In genomic region chr19:35248310-35249145, GRCh38 we compare ENCODE assay signal across 8 cellular contexts. TPM values are rescaled to one million over a fixed set of nuclear protein-coding genes. Genes with fewer than 3 reads are reported as not detected.
DNase-seq lines count a peak whose midpoint lies in the region; ATAC-seq, FAIRE-seq and TF ChIP-seq lines count a peak whose summit lies in the region.

LSR (plus strand) TSS chr19:35249002; CDS start chr19:35249023, 21 bp downstream.

- H3K4me1 Mint-ChIP-seq in CD14-positive monocyte (peaks cover 31% of the 10 kb centered on the region), astrocyte (ENCODE audit: low read depth, unreplicated experiment) (peaks cover 2% of the 10 kb centered on the region)

- H3K4me2 ChIP-seq in astrocyte (ENCODE audit: low read length) = no peak within 1 kb of the TSS

- peaks cover 47 to 57% (median 48%) of the 10 kb centered on the region in 3 donors for H3K27me3 Mint-ChIP-seq in CD14-positive monocyte (ENCODE audit: low read depth in 3 of 3)
- peaks cover 24% of the 10 kb centered on the region for H3K27me3 Mint-ChIP-seq in astrocyte (ENCODE audit: low read depth, unreplicated experiment)

- ATAC-seq in GM19455 (IDR thresholded peaks at IDR 0.05; ENCODE audit: unreplicated experiment) (peak; percentile 82), HG03571 (IDR thresholded peaks at IDR 0.05; ENCODE audit: unreplicated experiment) (peak; percentile 76), left colon (peak; percentile 89), SK-N-SH treated with all-trans-retinoic acid at 6 μM for 48 hours (no peak; the same call in 2 of the 3 replicates)

- H3K9ac ChIP-seq in astrocyte (ENCODE audit: low read length) = no peak within 1 kb of the TSS

- no peaks in the 10 kb centered on the region for H3K79me2 ChIP-seq in astrocyte (ENCODE audit: insufficient read depth, low read length)

- no peaks in the 10 kb centered on the region for H3K4me1 ChIP-seq in astrocyte (ENCODE audit: insufficient read depth, low read length)

- no peak for FAIRE-seq in astrocyte (lab: Jason Lieb, UNC)

- H3K4me3 Mint-ChIP-seq in CD14-positive monocyte = peak within 1 kb of the TSS; percentile 65 to 89
- peak within 1 kb of the TSS; percentile 85 for H3K4me3 Mint-ChIP-seq in astrocyte (ENCODE audit: unreplicated experiment)

- H3K9me3 ChIP-seq in astrocyte (ENCODE audit: insufficient read depth, low read depth, low read length) = no peaks in the 10 kb centered on the region

- H3K9me3 Mint-ChIP-seq in CD14-positive monocyte = peaks cover 6 to 28% (median 21%) of the 10 kb centered on the region in 7 donors
- peaks cover 3% of the 10 kb centered on the region for H3K9me3 Mint-ChIP-seq in astrocyte (ENCODE audit: unreplicated experiment)

- no peaks in the 10 kb centered on the region for H4K20me1 ChIP-seq in astrocyte (ENCODE audit: insufficient read depth, low read length)

- no peaks in the 10 kb centered on the region for H3K36me3 ChIP-seq in astrocyte (ENCODE audit: insufficient read depth, low read length)

- TF ChIP-seq CTCF in CD14-positive monocyte (IDR thresholded peaks at IDR 0.05) (no peak), astrocyte (IDR thresholded peaks at IDR 0.05; ENCODE audit: insufficient read depth, low read depth, low read length) (no peak)

- no peak within 1 kb of the TSS for H3K4me3 ChIP-seq in astrocyte (ENCODE audit: insufficient read depth, low read depth, low read length)

- H3K36me3 Mint-ChIP-seq in CD14-positive monocyte = peaks cover 9% of the 10 kb centered on the region in 2 donors
- H3K36me3 Mint-ChIP-seq in astrocyte (ENCODE audit: low read depth, unreplicated experiment) = peaks cover 2% of the 10 kb centered on the region

- intact Hi-C loops in CD14-positive monocyte (cut with micrococcal nuclease) = no loop called here
- intact Hi-C loops in left colon (cut with DNase I, micrococcal nuclease) = no loop called here

- H3K27ac Mint-ChIP-seq in CD14-positive monocyte (peak within 1 kb of the TSS in 1 of 7 donors; percentile 54), astrocyte (ENCODE audit: unreplicated experiment) (peak within 1 kb of the TSS; percentile 62)

- H2AFZ ChIP-seq in astrocyte (ENCODE audit: low read depth, low read length) = no peak within 1 kb of the TSS

- peaks cover 31% of the 10 kb centered on the region for H3K27me3 ChIP-seq in astrocyte (ENCODE audit: insufficient read depth, low read length)

- H3K27ac ChIP-seq in astrocyte (ENCODE audit: low read depth, low read length) = no peak within 1 kb of the TSS

- DNase-seq in CD14-positive monocyte (ENCODE audit: low spot score) (no peak), SW480 (ENCODE audit: low spot score) (peak; percentile 98), astrocyte (ENCODE audit: low read depth) (no peak), left colon (peak; percentile 92 to 93)
- DNase-seq in stimulated activated CD4-positive, alpha-beta T cell treated with anti-CD3 and anti-CD28 coated beads, TNF-alpha, amount 100 ng/mL, for 48 hours (ENCODE audit: low read depth in 3 of 3) = peak; percentile 35 to 57 (median 48)

TF ChIP-seq in SK-N-SH treated with all-trans-retinoic acid at 6 μM for 48 hours, 23 proteins besides CTCF, POLR2A, EP300 and RAD21:
- TF ChIP-seq POU6F1 (CRISPR knock-in tag; IDR thresholded peaks at IDR 0.05; ENCODE audit: borderline replicate concordance, low read depth) (no peak), ZFP3 (CRISPR knock-in tag; IDR thresholded peaks at IDR 0.05) (no peak), GLIS3 (CRISPR knock-in tag; IDR thresholded peaks at IDR 0.05) (no peak), SNAI2 (CRISPR knock-in tag; IDR thresholded peaks at IDR 0.05) (no peak), CSDC2 (CRISPR knock-in tag; IDR thresholded peaks at IDR 0.05) (no peak), CREB5 (CRISPR knock-in tag; IDR thresholded peaks at IDR 0.05; ENCODE audit: low read depth) (no peak), ZNF70 (CRISPR knock-in tag; IDR thresholded peaks at IDR 0.05) (no peak), TOX (CRISPR knock-in tag; IDR thresholded peaks at IDR 0.05; ENCODE audit: borderline replicate concordance) (no peak), TCF4 (CRISPR knock-in tag; IDR thresholded peaks at IDR 0.05; ENCODE audit: borderline replicate concordance) (no peak), BACH2 (CRISPR knock-in tag; IDR thresholded peaks at IDR 0.05; ENCODE audit: borderline replicate concordance) (no peak), OSR1 (CRISPR knock-in tag; IDR thresholded peaks at IDR 0.05) (no peak), ARNTL (CRISPR knock-in tag; IDR thresholded peaks at IDR 0.05; ENCODE audit: borderline replicate concordance, low read depth) (no peak), ISL1 (CRISPR knock-in tag; IDR thresholded peaks at IDR 0.05) (no peak), TSHZ2 (CRISPR knock-in tag; IDR thresholded peaks at IDR 0.05) (no peak), RARB (CRISPR knock-in tag; IDR thresholded peaks at IDR 0.05) (no peak)

RNA-seq across cellular contexts. Expression of gene LSR, which starts in this region (rescaled TPM):
- polyA plus RNA-seq in CD14-positive monocyte = under 1 TPM in 1 of 2 donors, not detected in 1; 0.17 TPM
- total RNA-seq in astrocyte = 8.4 and 18.1 TPM in 2 replicates
- total RNA-seq in left colon = 100 to 1,000 TPM; 323 to 324 TPM

Comparison
In these comparisons a context has a peak if more than half of its experiments do, and no peak if none do; other contexts are left out.
1. RNA of gene LSR (total RNA-seq): 323 to 324 TPM in left colon; 8.4 to 18.1 TPM in astrocyte; every median in the first group is over 10 times any median in the second.
2. DNase-seq: peak in SW480 (single experiment), left colon (2 of 2) and stimulated activated CD4-positive, alpha-beta T cell treated with anti-CD3 and anti-CD28 coated beads, TNF-alpha, amount 100 ng/mL, for 48 hours (3 of 3); none in CD14-positive monocyte (single experiment) and astrocyte (single experiment).